In the genomic region with DNA sequence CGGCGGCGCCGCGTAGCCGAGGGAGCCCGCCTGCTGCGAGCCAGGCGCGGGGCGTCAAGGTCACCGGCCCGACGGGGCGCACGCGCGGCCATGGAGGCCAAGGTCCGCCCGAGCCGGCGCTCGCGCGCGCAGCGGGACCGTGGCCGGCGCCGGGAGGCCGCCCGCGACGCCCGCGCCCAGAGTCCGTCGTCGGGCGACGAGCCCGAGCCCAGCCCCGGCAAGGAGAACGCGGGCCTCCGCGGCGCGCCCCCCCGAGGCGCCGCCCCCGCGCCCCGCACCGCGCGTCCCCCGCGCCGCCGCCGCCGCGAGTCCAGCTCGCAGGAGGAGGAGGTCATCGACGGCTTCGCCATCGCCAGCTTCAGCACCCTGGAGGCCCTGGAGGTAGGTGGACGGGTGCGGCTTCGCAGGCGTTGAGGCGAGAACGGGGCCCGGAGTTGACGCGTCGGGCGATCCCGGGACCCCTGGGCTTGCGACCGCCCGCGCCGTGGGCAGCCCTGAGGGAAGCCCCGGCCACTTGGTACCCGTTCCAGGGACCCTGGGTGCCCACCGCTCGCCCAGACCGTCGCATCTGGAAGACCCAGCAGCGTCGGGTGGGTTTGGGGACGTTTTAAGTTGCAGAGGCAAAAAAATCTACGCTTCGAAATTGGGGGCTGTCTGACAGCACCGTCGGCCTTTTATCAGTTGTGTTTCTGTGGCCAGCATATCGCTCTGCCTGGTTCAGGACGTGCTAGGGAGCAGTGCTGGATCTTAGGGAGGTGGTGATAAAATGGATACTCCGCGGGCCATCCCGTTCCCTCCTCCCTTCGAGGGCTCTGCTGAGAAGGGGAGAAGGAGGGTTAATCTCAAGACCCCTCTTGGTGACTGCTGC, we compare ENCODE assay signal across 8 cellular contexts. TPM values are rescaled to one million over a fixed set of nuclear protein-coding genes. Genes with fewer than 3 reads are reported as not detected.
DNase-seq lines count a peak whose midpoint lies in the region; ATAC-seq and TF ChIP-seq lines count a peak whose summit lies in the region.

No MANE protein-coding gene starts in this region.

- no peak for TF ChIP-seq POLR2A in stomach (IDR thresholded peaks at IDR 0.05)

- no peak for DNase-seq in GM12864 (ENCODE audit: low read depth)
- no peak for DNase-seq in activated naive CD4-positive, alpha-beta T cell treated with anti-CD3 and anti-CD28 coated beads, Interleukin-2, amount 50 U/mL, for 72 hours (ENCODE audit: low spot score in 2 of 2)
- no peak for DNase-seq in stomach
- no peak for DNase-seq in GM10248 (ENCODE audit: extremely low spot score)

- peaks cover 53 to 64% (median 64%) of the 10 kb centered on the region in 4 donors for H3K4me1 ChIP-seq in stomach

- CTCF ChIA-PET in GM10248 (lab: Yijun Ruan, JAX) = no interaction called here

- ATAC-seq in HG03045 (IDR thresholded peaks at IDR 0.05; ENCODE audit: unreplicated experiment) (peak; percentile 3), GM21381 (IDR thresholded peaks at IDR 0.05; ENCODE audit: unreplicated experiment) (no peak), GM21360 (IDR thresholded peaks at IDR 0.05; ENCODE audit: unreplicated experiment) (no peak)
- peak; percentile 4 to 19 for ATAC-seq in activated naive CD4-positive, alpha-beta T cell treated with anti-CD3 and anti-CD28 coated beads, Interleukin-2, amount 50 U/mL, for 72 hours

- H3K9me3 ChIP-seq in iPS-18c (ENCODE audit: control insufficient read depth, insufficient read depth, low read length) (no peaks in the 10 kb centered on the region), stomach (no peaks in the 10 kb centered on the region)

- H3K27ac ChIP-seq in stomach = peak overlapping the region; percentile 61 to 84 (median 80)

- H3K4me3 ChIP-seq in GM12864 (ENCODE audit: low read depth, low read length) (peak overlapping the region; percentile 78), iPS-18c (ENCODE audit: insufficient read depth, low read depth, low read length) (peak overlapping the region; percentile 60), stomach (peak overlapping the region; percentile 55 to 81 (median 70))

- no peaks in the 10 kb centered on the region for H3K36me3 ChIP-seq in stomach

- POLR2A ChIA-PET in GM10248 (lab: Yijun Ruan, JAX) = no interaction called here

- 0 to 2% (median 1%) methylated on average over 9 to 107 of the region's 107 CpGs for WGBS in stomach, 5 donors

- no peaks in the 10 kb centered on the region for H3K27me3 ChIP-seq in stomach

- intact Hi-C loops in stomach (cut with DNase I; ENCODE audit: low total_unique reads) = no loop called here

- no peaks in the 10 kb centered on the region for H3K9me3 Mint-ChIP-seq in activated naive CD4-positive, alpha-beta T cell treated with anti-CD3 and anti-CD28 coated beads, Interleukin-2, amount 50 U/mL, for 72 hours

- peak overlapping the region; percentile 73 to 84 for H3K27ac Mint-ChIP-seq in activated naive CD4-positive, alpha-beta T cell treated with anti-CD3 and anti-CD28 coated beads, Interleukin-2, amount 50 U/mL, for 72 hours

- no peak for TF ChIP-seq EP300 in stomach (IDR thresholded peaks at IDR 0.05)

- TF ChIP-seq CTCF in GM12864 (IDR thresholded peaks at IDR 0.05; ENCODE audit: low read depth, low read length, missing control alignments) = no peak
- no peak for TF ChIP-seq CTCF in stomach (IDR thresholded peaks at IDR 0.05)
- TF ChIP-seq CTCF in GM10248 (IDR thresholded peaks at IDR 0.05; ENCODE audit: control extremely low read depth, extremely low read depth, low read depth, missing control alignments) = no peak

- H3K36me3 Mint-ChIP-seq in activated naive CD4-positive, alpha-beta T cell treated with anti-CD3 and anti-CD28 coated beads, Interleukin-2, amount 50 U/mL, for 72 hours = peaks cover 0 to 6% of the 10 kb centered on the region in 2 donors

RNA-seq across cellular contexts. Expression of gene FBRSL1, which starts 0.8 kb away (rescaled TPM):
- 10 to 100 TPM; 30.8 to 37.8 TPM for total RNA-seq in activated naive CD4-positive, alpha-beta T cell treated with anti-CD3 and anti-CD28 coated beads, Interleukin-2, amount 50 U/mL, for 72 hours
- total RNA-seq in stomach = 100 to 1,000 TPM in 1 of 5 donors, 10 to 100 TPM in 2, 1 to 10 TPM in 2; 5.3 to 110 (median 51.1) TPM
- 10 to 100 TPM; 13.3 to 17.6 (median 13.7) TPM for polyA plus RNA-seq in stomach

Comparison
In these comparisons a context has a peak if more than half of its experiments do, and no peak if none do; other contexts are left out.
1. ATAC-seq: peak in HG03045 (single experiment) and activated naive CD4-positive, alpha-beta T cell treated with anti-CD3 and anti-CD28 coated beads, Interleukin-2, amount 50 U/mL, for 72 hours (2 of 2); none in GM21381 (single experiment) and GM21360 (single experiment).
2. Peak in every context shown above with its lines, with median percentiles within 50 percentile points of each other: H3K4me3 ChIP-seq.